In the genomic region with DNA sequence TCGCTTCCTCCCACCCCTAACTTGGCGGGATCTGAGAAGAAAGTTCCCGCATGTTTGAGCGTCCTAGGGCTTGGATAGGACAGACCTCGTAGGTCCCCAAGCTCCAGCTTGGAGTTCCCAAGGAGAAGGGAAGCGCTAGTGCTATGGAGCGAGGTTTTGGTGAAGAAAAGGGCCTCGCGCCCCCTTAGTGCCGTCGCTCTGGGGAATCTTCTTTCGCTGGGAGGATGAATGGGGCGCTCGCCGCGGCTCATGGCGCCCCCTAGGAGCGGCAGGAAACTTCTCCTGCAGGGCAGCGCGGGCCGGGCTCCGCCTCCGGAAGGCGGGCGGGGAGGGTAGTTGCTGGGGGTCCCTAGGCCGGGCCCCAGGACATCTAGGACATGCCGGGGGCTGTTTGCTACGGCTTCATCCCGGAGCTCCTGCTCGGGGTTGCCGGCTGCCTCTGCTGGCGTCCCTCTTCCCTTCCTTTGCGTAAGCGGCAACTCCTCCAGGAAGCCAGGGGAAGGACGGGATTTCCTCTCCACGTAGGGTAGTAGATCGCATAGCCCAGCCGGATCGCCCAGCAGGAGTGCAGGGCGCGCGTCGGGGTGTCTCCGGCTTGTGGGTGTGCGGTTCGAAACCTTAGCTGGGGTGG, we compare ENCODE assay signal across 1 cellular context.
TF ChIP-seq lines count a peak whose summit lies in the region.

No MANE protein-coding gene starts in this region.

TF ChIP-seq in WTC11, 78 proteins besides CTCF, POLR2A, EP300 and RAD21 (continued from another document):
- TF ChIP-seq, protein P1, sequence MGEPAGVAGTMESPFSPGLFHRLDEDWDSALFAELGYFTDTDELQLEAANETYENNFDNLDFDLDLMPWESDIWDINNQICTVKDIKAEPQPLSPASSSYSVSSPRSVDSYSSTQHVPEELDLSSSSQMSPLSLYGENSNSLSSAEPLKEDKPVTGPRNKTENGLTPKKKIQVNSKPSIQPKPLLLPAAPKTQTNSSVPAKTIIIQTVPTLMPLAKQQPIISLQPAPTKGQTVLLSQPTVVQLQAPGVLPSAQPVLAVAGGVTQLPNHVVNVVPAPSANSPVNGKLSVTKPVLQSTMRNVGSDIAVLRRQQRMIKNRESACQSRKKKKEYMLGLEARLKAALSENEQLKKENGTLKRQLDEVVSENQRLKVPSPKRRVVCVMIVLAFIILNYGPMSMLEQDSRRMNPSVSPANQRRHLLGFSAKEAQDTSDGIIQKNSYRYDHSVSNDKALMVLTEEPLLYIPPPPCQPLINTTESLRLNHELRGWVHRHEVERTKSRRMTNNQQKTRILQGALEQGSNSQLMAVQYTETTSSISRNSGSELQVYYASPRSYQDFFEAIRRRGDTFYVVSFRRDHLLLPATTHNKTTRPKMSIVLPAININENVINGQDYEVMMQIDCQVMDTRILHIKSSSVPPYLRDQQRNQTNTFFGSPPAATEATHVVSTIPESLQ (CRISPR knock-in tag; IDR thresholded peaks at IDR 0.05), result no peak
- TF ChIP-seq CBFB (CRISPR knock-in tag; IDR thresholded peaks at IDR 0.05; ENCODE audit: low read depth) (no peak), RELA (CRISPR knock-in tag; IDR thresholded peaks at IDR 0.05; ENCODE audit: borderline replicate concordance) (no peak), NR3C1 (CRISPR knock-in tag; conservative IDR thresholded peaks at IDR 0.05; ENCODE audit: low read depth) (no peak), GABPB1 (CRISPR knock-in tag; IDR thresholded peaks at IDR 0.05) (no peak), ZNF121 (CRISPR knock-in tag; IDR thresholded peaks at IDR 0.05) (no peak)
- TF ChIP-seq, protein P2, sequence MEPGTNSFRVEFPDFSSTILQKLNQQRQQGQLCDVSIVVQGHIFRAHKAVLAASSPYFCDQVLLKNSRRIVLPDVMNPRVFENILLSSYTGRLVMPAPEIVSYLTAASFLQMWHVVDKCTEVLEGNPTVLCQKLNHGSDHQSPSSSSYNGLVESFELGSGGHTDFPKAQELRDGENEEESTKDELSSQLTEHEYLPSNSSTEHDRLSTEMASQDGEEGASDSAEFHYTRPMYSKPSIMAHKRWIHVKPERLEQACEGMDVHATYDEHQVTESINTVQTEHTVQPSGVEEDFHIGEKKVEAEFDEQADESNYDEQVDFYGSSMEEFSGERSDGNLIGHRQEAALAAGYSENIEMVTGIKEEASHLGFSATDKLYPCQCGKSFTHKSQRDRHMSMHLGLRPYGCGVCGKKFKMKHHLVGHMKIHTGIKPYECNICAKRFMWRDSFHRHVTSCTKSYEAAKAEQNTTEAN (CRISPR knock-in tag; IDR thresholded peaks at IDR 0.05), result no peak
- TF ChIP-seq, protein P3, sequence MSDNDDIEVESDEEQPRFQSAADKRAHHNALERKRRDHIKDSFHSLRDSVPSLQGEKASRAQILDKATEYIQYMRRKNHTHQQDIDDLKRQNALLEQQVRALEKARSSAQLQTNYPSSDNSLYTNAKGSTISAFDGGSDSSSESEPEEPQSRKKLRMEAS (CRISPR knock-in tag; IDR thresholded peaks at IDR 0.05), result peak; percentile 22; the same call in 1 of the 2 replicates
- TF ChIP-seq, protein P4, sequence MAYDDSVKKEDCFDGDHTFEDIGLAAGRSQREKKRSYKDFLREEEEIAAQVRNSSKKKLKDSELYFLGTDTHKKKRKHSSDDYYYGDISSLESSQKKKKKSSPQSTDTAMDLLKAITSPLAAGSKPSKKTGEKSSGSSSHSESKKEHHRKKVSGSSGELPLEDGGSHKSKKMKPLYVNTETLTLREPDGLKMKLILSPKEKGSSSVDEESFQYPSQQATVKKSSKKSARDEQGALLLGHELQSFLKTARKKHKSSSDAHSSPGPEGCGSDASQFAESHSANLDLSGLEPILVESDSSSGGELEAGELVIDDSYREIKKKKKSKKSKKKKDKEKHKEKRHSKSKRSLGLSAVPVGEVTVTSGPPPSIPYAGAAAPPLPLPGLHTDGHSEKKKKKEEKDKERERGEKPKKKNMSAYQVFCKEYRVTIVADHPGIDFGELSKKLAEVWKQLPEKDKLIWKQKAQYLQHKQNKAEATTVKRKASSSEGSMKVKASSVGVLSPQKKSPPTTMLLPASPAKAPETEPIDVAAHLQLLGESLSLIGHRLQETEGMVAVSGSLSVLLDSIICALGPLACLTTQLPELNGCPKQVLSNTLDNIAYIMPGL (CRISPR knock-in tag; IDR thresholded peaks at IDR 0.05), result peak; percentile 59; the same call in 1 of the 2 replicates
- TF ChIP-seq, protein P5, sequence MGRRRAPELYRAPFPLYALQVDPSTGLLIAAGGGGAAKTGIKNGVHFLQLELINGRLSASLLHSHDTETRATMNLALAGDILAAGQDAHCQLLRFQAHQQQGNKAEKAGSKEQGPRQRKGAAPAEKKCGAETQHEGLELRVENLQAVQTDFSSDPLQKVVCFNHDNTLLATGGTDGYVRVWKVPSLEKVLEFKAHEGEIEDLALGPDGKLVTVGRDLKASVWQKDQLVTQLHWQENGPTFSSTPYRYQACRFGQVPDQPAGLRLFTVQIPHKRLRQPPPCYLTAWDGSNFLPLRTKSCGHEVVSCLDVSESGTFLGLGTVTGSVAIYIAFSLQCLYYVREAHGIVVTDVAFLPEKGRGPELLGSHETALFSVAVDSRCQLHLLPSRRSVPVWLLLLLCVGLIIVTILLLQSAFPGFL (CRISPR knock-in tag; IDR thresholded peaks at IDR 0.05; ENCODE audit: borderline replicate concordance), result no peak
